In the genomic region with DNA sequence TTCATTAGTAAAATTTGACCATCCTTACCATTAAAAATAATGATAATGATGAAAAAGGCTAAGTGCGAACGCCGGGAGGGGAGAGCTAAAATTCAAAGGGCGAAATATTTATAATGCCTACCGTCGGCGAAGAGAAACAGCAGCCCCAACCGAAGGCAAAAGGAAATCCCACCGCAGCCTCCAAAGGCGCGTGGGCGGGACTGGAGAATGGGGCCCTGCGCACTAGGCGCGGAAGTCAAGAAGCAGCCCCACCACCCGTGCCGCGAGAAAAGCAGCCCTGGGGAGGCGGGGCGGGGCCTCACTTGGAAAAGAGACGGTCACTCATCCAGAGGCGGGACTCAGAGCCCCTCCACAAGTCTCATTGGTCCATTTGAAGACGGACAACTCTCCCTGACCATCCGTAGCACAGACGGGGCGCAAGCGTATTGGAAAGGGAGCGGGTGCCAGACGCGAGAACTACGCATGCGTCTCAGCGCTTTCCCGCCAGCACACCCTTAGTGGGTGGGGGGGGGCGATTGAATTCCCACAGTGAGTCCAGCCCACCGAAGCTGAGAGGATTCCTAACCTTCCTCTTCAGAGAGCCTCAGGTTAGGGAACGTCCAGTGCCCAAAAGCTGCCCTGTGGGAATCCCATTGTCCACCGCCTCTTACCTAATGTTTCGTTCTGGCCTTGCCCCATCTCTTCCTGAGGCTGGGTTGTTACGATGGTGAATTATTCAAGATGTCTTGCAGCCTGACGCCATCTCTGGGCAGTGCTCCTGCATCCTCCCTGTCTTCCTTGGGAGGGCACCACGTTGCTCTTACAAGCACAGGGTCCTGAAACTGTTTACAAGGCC, we compare ENCODE assay signal across 8 cellular contexts. TPM values are rescaled to one million over a fixed set of nuclear protein-coding genes. Genes with fewer than 3 reads are reported as not detected.
DNase-seq lines count a peak whose midpoint lies in the region; ATAC-seq and TF ChIP-seq lines count a peak whose summit lies in the region.

No MANE protein-coding gene starts in this region.

- H3K27ac ChIP-seq in right cardiac atrium (ENCODE audit: low read length) (peak overlapping the region; percentile 82), vagina (peak overlapping the region; percentile 79)

- WGBS in right cardiac atrium, result under 1% methylated on average over 42 of the region's 42 CpGs

- peak in 1 of 3 experiments; percentile 3 for TF ChIP-seq CTCF in vagina (IDR thresholded peaks at IDR 0.05)

- TF ChIP-seq POLR2A in vagina (IDR thresholded peaks at IDR 0.05), result peak in 1 of 2 donors; percentile 61

- peak overlapping the region; percentile 68 for H3K4me3 ChIP-seq in right cardiac atrium (ENCODE audit: low read length)
- H3K4me3 ChIP-seq in vagina, result peak overlapping the region; percentile 57 to 66

- peak; percentile 100 for DNase-seq in NCI-H187 (lab: John Stamatoyannopoulos, UW)
- DNase-seq in T-helper 2 cell, result peak; percentile 87 to 100 (median 98)
- DNase-seq in anterior cingulate cortex (lab: John Stamatoyannopoulos, UW), result peak; percentile 89 to 99 (median 97)
- peak; percentile 98 to 99 (median 99) for DNase-seq in right cardiac atrium
- peak; percentile 99 for DNase-seq in putamen (ENCODE audit: low spot score)
- peak; percentile 99 for DNase-seq in vagina (ENCODE audit: extremely low spot score in 2 of 2)

- peaks cover 3% of the 10 kb centered on the region for H3K9me3 ChIP-seq in right cardiac atrium (ENCODE audit: control insufficient read depth, low read length)
- H3K9me3 ChIP-seq in vagina, result no peaks in the 10 kb centered on the region

- H3K36me3 ChIP-seq in vagina, result no peaks in the 10 kb centered on the region

- ATAC-seq in GM18502 (IDR thresholded peaks at IDR 0.05; ENCODE audit: poor library complexity, unreplicated experiment), result peak; percentile 89
- ATAC-seq in HG02943 (IDR thresholded peaks at IDR 0.05; ENCODE audit: low read depth, unreplicated experiment), result peak; percentile 96
- peak; percentile 98 for ATAC-seq in right cardiac atrium

- H3K27me3 ChIP-seq in right cardiac atrium (ENCODE audit: control insufficient read depth, insufficient read depth) (no peaks in the 10 kb centered on the region), vagina (no peaks in the 10 kb centered on the region)

- no peaks in the 10 kb centered on the region for H3K4me1 ChIP-seq in right cardiac atrium (ENCODE audit: control insufficient read depth, insufficient read depth, low read length)
- H3K4me1 ChIP-seq in vagina, result peaks cover 33% of the 10 kb centered on the region

- intact Hi-C loops in right cardiac atrium (cut with DNase I) (loop anchor here in 3 of 4 donors (2.0 to 10.0 kb wide), 2 partner anchors 17 to 53 kb away; partner anchors contain the start of genes KRTCAP2 (in 2 of the 3) and TRIM46 (in 2 of the 3)), vagina (cut with DNase I) (loop anchor here (1.0 to 5.0 kb wide), 2 partner anchors 33 to 50 kb away; no protein-coding TSS in a partner anchor)

RNA-seq across cellular contexts. Expression of gene MTX1, which starts 19.0 kb away (rescaled TPM):
- total RNA-seq in right cardiac atrium (10 to 100 TPM; 20.1 to 24.3 (median 21.1) TPM), vagina (29.5 TPM)
- 31.9 TPM for polyA plus RNA-seq in right cardiac atrium

RNA-seq across cellular contexts. Expression of gene THBS3, which starts 19.8 kb away (rescaled TPM):
- total RNA-seq in right cardiac atrium (10 to 100 TPM; 16.5 to 33.4 (median 20.1) TPM), vagina (27.3 TPM)
- polyA plus RNA-seq in right cardiac atrium, result 19.6 TPM

RNA-seq across cellular contexts. Expression of gene ENTREP3, which starts 27.8 kb away (rescaled TPM):
- total RNA-seq in right cardiac atrium (10 to 100 TPM; 14.2 to 22.3 (median 15.8) TPM), vagina (21.1 TPM)
- polyA plus RNA-seq in right cardiac atrium, result 9.4 TPM

RNA-seq across cellular contexts. Expression of gene SCAMP3, which starts 34.7 kb away (rescaled TPM):
- total RNA-seq in right cardiac atrium (10 to 100 TPM; 50.3 to 65.2 (median 54.9) TPM), vagina (44.7 TPM)
- 59.3 TPM for polyA plus RNA-seq in right cardiac atrium

RNA-seq across cellular contexts. Expression of gene CLK2, which starts 45.8 kb away (rescaled TPM):
- total RNA-seq in right cardiac atrium, result 10 to 100 TPM; 19.4 to 26.2 (median 22.5) TPM
- 21.8 TPM for polyA plus RNA-seq in right cardiac atrium
- 48.1 TPM for total RNA-seq in vagina

Comparison
In these comparisons a context has a peak if more than half of its experiments do, and no peak if none do; other contexts are left out.
1. Peak in every context shown above with its lines: DNase-seq, ATAC-seq, H3K4me3 ChIP-seq and H3K27ac ChIP-seq.